8 cellular contexts compared by ENCODE assay signal in genomic region chr4:100095729-100096595, GRCh38.
DNase-seq lines count a peak whose midpoint lies in the region; ATAC-seq, FAIRE-seq and TF ChIP-seq lines count a peak whose summit lies in the region.

No MANE protein-coding gene starts in this region.

- no peak for FAIRE-seq in HTR-8/SVneo (lab: Jason Lieb, UNC)

- H3K4me3 Mint-ChIP-seq in progenitor cell of endocrine pancreas (ENCODE audit: low read depth), result no peak overlapping the region

- H3K9me3 Mint-ChIP-seq in progenitor cell of endocrine pancreas (ENCODE audit: low read depth), result no peaks in the 10 kb centered on the region

- ATAC-seq in GM21526 (IDR thresholded peaks at IDR 0.05; ENCODE audit: low FRiP score, unreplicated experiment), result peak; percentile 92

- peaks cover 30% of the 10 kb centered on the region for H3K4me1 Mint-ChIP-seq in progenitor cell of endocrine pancreas (ENCODE audit: low read depth)

- POLR2A ChIA-PET in RWPE1 (lab: Yijun Ruan, JAX; ENCODE audit: low non-redundant PET), result no interaction called here

- no peaks in the 10 kb centered on the region for H3K36me3 Mint-ChIP-seq in progenitor cell of endocrine pancreas (ENCODE audit: insufficient read depth)

- peaks cover 7% of the 10 kb centered on the region for H3K27me3 Mint-ChIP-seq in progenitor cell of endocrine pancreas

- no peak overlapping the region for H3K27ac Mint-ChIP-seq in progenitor cell of endocrine pancreas

- CTCF ChIA-PET in RWPE1 (lab: Yijun Ruan, JAX), result interaction anchor here (0.5 to 1.2 kb wide), 15 partner anchors 9 to 1510 kb away, joined by 3 to 6 read pairs (median 3); no protein-coding TSS in a partner anchor

- DNase-seq in Daoy (ENCODE audit: low read depth), result peak; percentile 2
- peak; percentile 18 for DNase-seq in HTR-8/SVneo (ENCODE audit: insufficient read length, low spot score)
- DNase-seq in RWPE1 (ENCODE audit: low spot score), result peak; percentile 63
- peak; percentile 79 for DNase-seq in activated effector memory CD4-positive, alpha-beta T cell treated with anti-CD3 and anti-CD28 coated beads, Interleukin-2, amount 50 U/mL, for 16 hours
- peak; percentile 13 for DNase-seq in germinal center (ENCODE audit: low spot score)
- DNase-seq in progenitor cell of endocrine pancreas (ENCODE audit: low spot score, unreplicated experiment), result peak; percentile 16
- DNase-seq in putamen (ENCODE audit: low spot score), result no peak

- TF ChIP-seq CTCF in RWPE1 (conservative IDR thresholded peaks at IDR 0.05; ENCODE audit: low read depth) (peak; percentile 66), progenitor cell of endocrine pancreas (IDR thresholded peaks at IDR 0.05; ENCODE audit: unreplicated experiment) (peak; percentile 76)

- no peak overlapping the region for H3K27ac ChIP-seq in RWPE1
